ENCODE assay signal across 8 cellular contexts in genomic region chr4:56505269-56506109, GRCh38. TPM values are rescaled to one million over a fixed set of nuclear protein-coding genes. Genes with fewer than 3 reads are reported as not detected.
DNase-seq lines count a peak whose midpoint lies in the region; ATAC-seq and TF ChIP-seq lines count a peak whose summit lies in the region.

Gene ARL9 (plus strand): TSS chr4:56505791. CDS start chr4:56505863, 72 bp downstream.

- H3K9me2 ChIP-seq in hepatocyte (replicated peaks; ENCODE audit: insufficient read depth): no peaks in the 10 kb centered on the region

- ATAC-seq in HG02885 (IDR thresholded peaks at IDR 0.05; ENCODE audit: poor library complexity, unreplicated experiment) (peak; percentile 73), SK-N-SH treated with all-trans-retinoic acid at 6 μM for 48 hours (peak; percentile 29), aorta (ENCODE audit: low FRiP score) (peak; percentile 84), HG02870 (IDR thresholded peaks at IDR 0.05; ENCODE audit: unreplicated experiment) (no peak)

- peak within 1 kb of the TSS; percentile 82 for H2AFZ ChIP-seq in hepatocyte

- no peaks in the 10 kb centered on the region for H4K20me1 ChIP-seq in hepatocyte (ENCODE audit: insufficient read depth, poor library complexity, severe bottlenecking)

- H3K4me1 ChIP-seq in hepatocyte (ENCODE audit: insufficient read depth) (peaks cover 7% of the 10 kb centered on the region), aorta (ENCODE audit: control insufficient read depth in 1 of 2, insufficient read depth in 2 of 2, low read length in 2 of 2) (no peaks in the 10 kb centered on the region)

- H3K27ac ChIP-seq in angular gyrus (ENCODE audit: low read depth, low read length): peak within 1 kb of the TSS; percentile 24
- H3K27ac ChIP-seq in hepatocyte: peak within 1 kb of the TSS; percentile 2
- no peak within 1 kb of the TSS for H3K27ac ChIP-seq in aorta (ENCODE audit: low read depth in 1 of 2, low read length in 2 of 2)

- H3K27me3 ChIP-seq in hepatocyte (no peaks in the 10 kb centered on the region), aorta (ENCODE audit: control insufficient read depth in 1 of 2, insufficient read depth in 2 of 2, low read length in 1 of 2) (no peaks in the 10 kb centered on the region)

- peak within 1 kb of the TSS; percentile 68 for H3K4me3 ChIP-seq in hepatocyte
- H3K4me3 ChIP-seq in retinal pigment epithelial cell (ENCODE audit: low read length): peak within 1 kb of the TSS; percentile 63
- peak within 1 kb of the TSS in 1 of 2 donors; percentile 59 for H3K4me3 ChIP-seq in aorta (ENCODE audit: low read length in 2 of 2)

- peak within 1 kb of the TSS; percentile 94 for H3K4me2 ChIP-seq in hepatocyte

- DNase-seq in GM04503 (ENCODE audit: low read depth) (peak; percentile 6), hepatocyte (ENCODE audit: low spot score) (peak; percentile 56), retinal pigment epithelial cell (ENCODE audit: low read depth) (no peak), aorta (peak; percentile 70 to 85)

- no peaks in the 10 kb centered on the region for H3K36me3 ChIP-seq in hepatocyte (replicated peaks; ENCODE audit: insufficient read depth, low read depth)
- no peaks in the 10 kb centered on the region for H3K36me3 ChIP-seq in aorta (ENCODE audit: control insufficient read depth in 1 of 2, insufficient read depth in 2 of 2, low read length in 1 of 2)

- no peaks in the 10 kb centered on the region for H3K9me3 ChIP-seq in hepatocyte (ENCODE audit: low read depth)
- no peaks in the 10 kb centered on the region for H3K9me3 ChIP-seq in aorta (ENCODE audit: control insufficient read depth, low read length)

- WGBS in hepatocyte (ENCODE audit: low lambda C conversion rate, missing lambda C conversion rate): 4% methylated on average over 53 of the region's 55 CpGs
- 3 to 4% methylated on average over 55 of the region's 55 CpGs for WGBS in aorta, 2 donors

- H3K79me2 ChIP-seq in hepatocyte: no peaks in the 10 kb centered on the region

- TF ChIP-seq CTCF in hepatocyte (IDR thresholded peaks at IDR 0.05; ENCODE audit: poor library complexity) (no peak), retinal pigment epithelial cell (conservative IDR thresholded peaks at IDR 0.05; ENCODE audit: low read depth, low read length) (no peak)

- intact Hi-C loops in aorta (cut with DNase I): no loop called here

TF ChIP-seq in SK-N-SH treated with all-trans-retinoic acid at 6 μM for 48 hours, 23 proteins besides CTCF, POLR2A, EP300 and RAD21:
- TF ChIP-seq ZNF8 (CRISPR knock-in tag; IDR thresholded peaks at IDR 0.05) (no peak), ARNTL (CRISPR knock-in tag; IDR thresholded peaks at IDR 0.05; ENCODE audit: borderline replicate concordance, low read depth) (no peak), SNAI2 (CRISPR knock-in tag; IDR thresholded peaks at IDR 0.05) (no peak)

RNA-seq across cellular contexts. Expression of gene ARL9, which starts in this region (rescaled TPM):
- total RNA-seq in hepatocyte: 1.4 TPM in 1 of 2 replicates, not detected in the other
- polyA plus RNA-seq in hepatocyte: 0.15 and 0.85 TPM in 2 replicates
- under 1 TPM; 0.49 to 0.51 TPM for total RNA-seq in aorta
- polyA plus RNA-seq in aorta: under 1 TPM in 1 of 2 donors, not detected in 1; 0.15 TPM

Comparison
In these comparisons a context has a peak if more than half of its experiments do, and no peak if none do; other contexts are left out.
1. Peak in DNase-seq and ATAC-seq in aorta; RNA of the gene not detected or under 1 TPM.
2. H3K27ac ChIP-seq: peak in angular gyrus (single experiment) and hepatocyte (single experiment); none in aorta (0 of 2).